9 cellular contexts compared by ENCODE assay signal in the genomic region with DNA sequence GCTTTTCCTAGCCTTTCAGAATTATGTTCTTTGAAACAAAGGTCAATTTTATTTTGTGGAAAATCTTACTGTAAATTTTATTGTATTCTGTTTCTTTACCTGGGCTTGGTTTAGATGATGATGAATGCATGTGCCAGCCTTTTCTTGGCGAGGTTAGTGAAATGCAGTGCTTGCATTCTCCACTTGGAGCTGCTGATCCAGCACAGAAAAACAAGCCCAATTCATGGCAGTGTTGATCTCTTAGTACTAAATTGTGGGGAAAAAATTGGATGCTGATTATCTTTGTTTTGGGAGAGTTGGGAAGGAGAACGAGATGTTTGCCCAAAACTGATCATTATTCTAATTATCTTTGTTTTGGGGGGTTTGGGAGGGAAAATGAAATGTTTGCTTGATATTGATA. TPM values are rescaled to one million over a fixed set of nuclear protein-coding genes. Genes with fewer than 3 reads are reported as not detected.
DNase-seq lines count a peak whose midpoint lies in the region; ATAC-seq and TF ChIP-seq lines count a peak whose summit lies in the region.
"Had no signal": no experiment of that assay in that cellular context is flagged by ENCODE, and none has a peak within 500 bp of the region (broad histone marks: within the 10 kb centered on the region; RNA-seq: fewer than 3 reads in every experiment).

No MANE protein-coding gene starts in this region.

- H3K27me3 Mint-ChIP-seq in glutamatergic neuron (ENCODE audit: unreplicated experiment) = peaks cover 6% of the 10 kb centered on the region

- in situ Hi-C loops in transverse colon (cut with MboI; ENCODE audit: low pct_ligation_motif_present in 1 of 4, low pct_unique_long_range_greater_than_20kb in 1 of 4, low sequenced_read_pairs in 3 of 4) = no loop called here

- H3K4me3 ChIP-seq in cardiac muscle cell (no peak overlapping the region), RWPE2 (ENCODE audit: severe bottlenecking) (no peak overlapping the region), transverse colon (no peak overlapping the region)

- TF ChIP-seq EP300 in transverse colon (IDR thresholded peaks at IDR 0.05; ENCODE audit: low read depth) = no peak

- H3K9me3 ChIP-seq in cardiac muscle cell (ENCODE audit: low read depth) = no peaks in the 10 kb centered on the region
- no peaks in the 10 kb centered on the region for H3K9me3 ChIP-seq in RWPE2 (ENCODE audit: severe bottlenecking)
- no peaks in the 10 kb centered on the region for H3K9me3 ChIP-seq in transverse colon

- ATAC-seq in left cardiac atrium (no peak), RWPE2 (ENCODE audit: low read depth) (no peak), HG03378 (IDR thresholded peaks at IDR 0.05; ENCODE audit: unreplicated experiment) (no peak)

- H3K4me1 ChIP-seq in cardiac muscle cell (ENCODE audit: low read depth) = peaks cover 9% of the 10 kb centered on the region
- peaks cover 3% of the 10 kb centered on the region for H3K4me1 ChIP-seq in RWPE2 (ENCODE audit: insufficient read depth, poor library complexity, severe bottlenecking)
- H3K4me1 ChIP-seq in transverse colon = peaks cover 0 to 20% (median 12%) of the 10 kb centered on the region in 4 donors

- WGBS in transverse colon (ENCODE audit: low coverage in 1 of 2), 2 donors = 40 to 59% methylated on average over 2 of the region's 2 CpGs

- no peaks in the 10 kb centered on the region for H3K36me3 Mint-ChIP-seq in glutamatergic neuron (ENCODE audit: unreplicated experiment)

- no peak overlapping the region for H3K27ac ChIP-seq in cardiac muscle cell
- H3K27ac ChIP-seq in RWPE2 (ENCODE audit: poor library complexity, severe bottlenecking) = no peak overlapping the region
- H3K27ac ChIP-seq in transverse colon = no peak overlapping the region

- H3K27me3 ChIP-seq in cardiac muscle cell (no peaks in the 10 kb centered on the region), RWPE2 (ENCODE audit: insufficient read depth, poor library complexity, severe bottlenecking) (no peaks in the 10 kb centered on the region), transverse colon (peaks cover 8% of the 10 kb centered on the region)

- H3K36me3 ChIP-seq in cardiac muscle cell (no peaks in the 10 kb centered on the region), RWPE2 (ENCODE audit: low read depth) (no peaks in the 10 kb centered on the region), transverse colon (no peaks in the 10 kb centered on the region)

- peak; percentile 73 for TF ChIP-seq CTCF in cardiac muscle cell (IDR thresholded peaks at IDR 0.05; ENCODE audit: low read depth, low read length)
- TF ChIP-seq CTCF in RWPE2 (IDR thresholded peaks at IDR 0.05; ENCODE audit: poor library complexity, severe bottlenecking) = peak; percentile 65
- TF ChIP-seq CTCF in glutamatergic neuron (IDR thresholded peaks at IDR 0.05; ENCODE audit: partially characterized antibody, unreplicated experiment) = peak; percentile 37
- TF ChIP-seq CTCF in transverse colon (IDR thresholded peaks at IDR 0.05) = peak; percentile 26 to 46 (median 37)

- H3K4me3 Mint-ChIP-seq in glutamatergic neuron (ENCODE audit: unreplicated experiment) = no peak overlapping the region

- DNase-seq in cardiac muscle cell (ENCODE audit: low read depth in 1 of 2, low spot score in 1 of 2) (peak; percentile 27 to 64), left cardiac atrium (no peak), RWPE2 (ENCODE audit: low spot score) (no peak), glutamatergic neuron (no peak), transverse colon (no peak), NCI-H345 treated with DMSO at 0.1 percent for 48 hours (lab: John Stamatoyannopoulos, UW; ENCODE audit: unreplicated experiment) (no peak), NCI-H345 (lab: John Stamatoyannopoulos, UW) (no peak)
- DNase-seq: T-helper 9 cell had no signal

- H3K27ac Mint-ChIP-seq in glutamatergic neuron (ENCODE audit: unreplicated experiment) = no peak overlapping the region

- TF ChIP-seq POLR2A in transverse colon (IDR thresholded peaks at IDR 0.05) = no peak

- H3K9me3 Mint-ChIP-seq in glutamatergic neuron (ENCODE audit: unreplicated experiment) = peaks cover 8% of the 10 kb centered on the region

- peaks cover 10% of the 10 kb centered on the region for H3K4me1 Mint-ChIP-seq in glutamatergic neuron (ENCODE audit: low read depth, unreplicated experiment)

- intact Hi-C loops in left cardiac atrium (cut with DNase I) = loop anchor here in 1 of 2 donors (5.0 kb wide), 1 partner anchor 126 kb away; no protein-coding TSS in a partner anchor
- intact Hi-C loops in transverse colon (cut with DNase I; ENCODE audit: low total_unique reads) = loop anchor here (10.0 kb wide), 2 partner anchors 161 to 201 kb away; a partner anchor contains a TSS

RNA-seq across cellular contexts. Expression of a gene that starts 3.7 kb away (rescaled TPM):
- 32.8 and 41.0 TPM in 2 replicates for total RNA-seq in cardiac muscle cell
- polyA plus RNA-seq in cardiac muscle cell = 69.6 and 71.2 TPM in 2 replicates
- 10 to 100 TPM; 19.2 to 19.5 TPM for total RNA-seq in left cardiac atrium
- total RNA-seq in glutamatergic neuron (ENCODE audit: unreplicated experiment) = 21.4 TPM
- 10 to 100 TPM in 1 of 4 donors, 1 to 10 TPM in 3; 1.9 to 11.3 (median 5.0) TPM for total RNA-seq in transverse colon

RNA-seq across cellular contexts. Expression of a gene that starts 35.5 kb away (rescaled TPM):
- 2.5 and 3.0 TPM in 2 replicates for total RNA-seq in cardiac muscle cell
- 0.89 and 3.0 TPM in 2 replicates for polyA plus RNA-seq in cardiac muscle cell
- 1 to 10 TPM; 2.2 to 3.1 TPM for total RNA-seq in left cardiac atrium
- 39.5 TPM for total RNA-seq in glutamatergic neuron (ENCODE audit: unreplicated experiment)
- 1 to 10 TPM in 3 of 4 donors, not detected in 1; 1.2 to 2.1 (median 1.4) TPM for total RNA-seq in transverse colon

Comparison
In these comparisons a context has a peak if more than half of its experiments do, and no peak if none do; other contexts are left out.
1. DNase-seq: peak in cardiac muscle cell (2 of 2); none in left cardiac atrium (single experiment), RWPE2 (single experiment), glutamatergic neuron (single experiment), transverse colon (single experiment), NCI-H345 treated with DMSO at 0.1 percent for 48 hours (single experiment) and NCI-H345 (single experiment).
2. Peak in every context shown above with its lines, with median percentiles within 50 percentile points of each other: CTCF ChIP-seq.